Comparison of ENCODE assay signal across 19 cellular contexts in the genomic region with DNA sequence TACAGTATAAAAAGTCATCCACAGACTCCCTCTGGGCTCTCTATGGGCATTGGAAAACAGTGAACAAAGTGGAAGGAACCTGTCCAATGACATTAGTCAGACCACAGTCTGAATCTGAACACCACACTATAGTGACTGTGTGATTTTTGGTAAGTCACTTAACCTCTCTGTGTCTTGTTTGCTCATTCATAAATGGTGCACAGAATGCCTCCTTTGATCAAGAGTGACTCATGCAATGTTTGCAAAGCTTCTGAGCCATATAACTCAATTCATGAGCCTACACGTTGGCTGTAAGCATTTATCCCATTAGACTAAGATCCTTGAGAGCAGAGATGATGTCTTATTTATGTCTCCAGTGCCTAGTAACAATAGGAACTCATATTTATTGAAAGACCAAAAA. TPM values are rescaled to one million over a fixed set of nuclear protein-coding genes. Genes with fewer than 3 reads are reported as not detected.
A peak's percentile ranks its signal among the peaks of the same experiment; 100 is the strongest.
DNase-seq lines count a peak whose midpoint lies in the region; ATAC-seq, FAIRE-seq and TF ChIP-seq lines count a peak whose summit lies in the region.
"Had no signal": no experiment of that assay in that cellular context is flagged by ENCODE, and none has a peak within 500 bp of the region (broad histone marks: within the 10 kb centered on the region; RNA-seq: fewer than 3 reads in every experiment).

No MANE protein-coding gene starts in this region.

- H3K4me1 ChIP-seq in K562 (replicated peaks in 1 of 2; ENCODE audit: control insufficient read depth in 2 of 2, insufficient read depth in 2 of 2, low read length in 2 of 2) (no peaks in the 10 kb centered on the region), foreskin keratinocyte (no peaks in the 10 kb centered on the region)
- H3K4me1 ChIP-seq: BE2C, Caco-2, HAP-1 had no signal

- no peak for TF ChIP-seq RAD21 in K562 (CRISPR knock-in tag; conservative IDR thresholded peaks at IDR 0.05 in 1 of 2, IDR thresholded peaks at IDR 0.05 in 1 of 2)

- no TSS peak for BruUV-seq in K562 (replicated peaks; lab: Mats Ljungman, UMichigan)

- ATAC-seq in K562: no peak
- peak; percentile 50 for ATAC-seq in foreskin keratinocyte
- ATAC-seq in GM18498 (IDR thresholded peaks at IDR 0.05; ENCODE audit: unreplicated experiment): no peak

- TF ChIP-seq POLR2A in K562 (conservative IDR thresholded peaks at IDR 0.05): no peak

- H3K27me3 ChIP-seq in K562 (ENCODE audit: control insufficient read depth in 2 of 2, insufficient read depth in 2 of 2, low read length in 2 of 2) (peaks cover 5 to 6% of the 10 kb centered on the region in 2 experiments; a peak in 4 of 5 replicates), foreskin keratinocyte (peaks cover 8% of the 10 kb centered on the region)

- H3K9ac ChIP-seq in K562 (ENCODE audit: insufficient read depth in 1 of 2, low read depth in 2 of 2, low read length in 2 of 2): no peak overlapping the region
- H3K9ac ChIP-seq: GM23248 had no signal

- intact Hi-C loops in K562 (cut with micrococcal nuclease): no loop called here

- H3K36me3 ChIP-seq in K562 (ENCODE audit: control insufficient read depth, insufficient read depth, low read length): no peaks in the 10 kb centered on the region
- H3K36me3 ChIP-seq: BE2C, HAP-1 had no signal

- CTCF ChIA-PET in K562 (lab: Yijun Ruan, JAX; ENCODE audit: low intra/inter-chr PET ratio): no interaction called here

- in situ Hi-C loops in K562 (cut with MboI): no loop called here

- TF ChIP-seq CTCF in K562 (IDR thresholded peaks at IDR 0.05 in 2 of 3, conservative IDR thresholded peaks at IDR 0.05 in 1 of 3; ENCODE audit: insufficient read depth in 2 of 3, low read depth in 1 of 3, low read length in 3 of 3): no peak
- no peak for TF ChIP-seq CTCF in foreskin keratinocyte (conservative IDR thresholded peaks at IDR 0.05)

- no peaks in the 10 kb centered on the region for H3K9me3 ChIP-seq in K562 (replicated peaks; ENCODE audit: control insufficient read depth, insufficient read depth, low read depth, low read length)
- H3K9me3 ChIP-seq: BE2C, Caco-2, HAP-1 had no signal

- no peak overlapping the region for H3K4me2 ChIP-seq in K562 (ENCODE audit: insufficient read depth, low read length)

- no peaks in the 10 kb centered on the region for H3K79me2 ChIP-seq in K562 (ENCODE audit: control insufficient read depth, insufficient read depth, low read length)

- POLR2A ChIA-PET in K562 (lab: Yijun Ruan, JAX): no interaction called here

- H4K20me1 ChIP-seq in K562 (replicated peaks; ENCODE audit: control insufficient read depth, insufficient read depth, low read length): no peaks in the 10 kb centered on the region; the same call in 1 of the 2 replicates

- DNase-seq in DMS53 (lab: John Stamatoyannopoulos, UW) (peak; percentile 73), DMS53 treated with DMSO at 0.1 percent for 48 hours (lab: John Stamatoyannopoulos, UW; ENCODE audit: unreplicated experiment) (peak; percentile 46), K562 (ENCODE audit: extremely low read depth in 1 of 4, low spot score in 3 of 4) (no peak), foreskin keratinocyte (peak; percentile 16 to 19), frontal cortex (ENCODE audit: low spot score in 2 of 2) (no peak)
- DNase-seq: ACHN; BE2C; C1 segment of cervical spinal cord; Caco-2; CD4-positive, CD25-positive, alpha-beta regulatory T cell; CD8-positive, alpha-beta memory T cell; DMS79 treated with DMSO at 0.1 percent for 48 hours; GF-D8; GM23248 had no signal

- H3K27ac ChIP-seq in K562 (ENCODE audit: extremely low read depth, low read depth, low read length): no peak overlapping the region
- no peak overlapping the region for H3K27ac ChIP-seq in foreskin keratinocyte
- H3K27ac ChIP-seq: GM23248 had no signal

- no peak overlapping the region for H3K4me3 ChIP-seq in K562
- H3K4me3 ChIP-seq: GM23248, HAP-1 had no signal

- 0% methylated on average over 1 of the region's 1 CpG for WGBS in K562 (ENCODE audit: insufficient coverage, low coverage, missing lambda C conversion rate)

- no peaks in the 10 kb centered on the region for H3K9me1 ChIP-seq in K562 (ENCODE audit: control insufficient read depth, insufficient read depth, low read length)

- FAIRE-seq in K562 (lab: Jason Lieb, UNC): no peak
- no peak for FAIRE-seq in frontal cortex (lab: Jason Lieb, UNC)
- FAIRE-seq: A204.1, D721Med, GM19239 had no signal

- TF ChIP-seq EP300 in K562 (IDR thresholded peaks at IDR 0.05; ENCODE audit: low read length): no peak

- H2AFZ ChIP-seq in K562 (ENCODE audit: low read depth, low read length): no peak overlapping the region
- H2AFZ ChIP-seq: GM23248 had no signal

TF ChIP-seq in K562, 482 proteins besides CTCF, POLR2A, EP300 and RAD21:
- no peak for TF ChIP-seq YY1 (IDR thresholded peaks at IDR 0.05; ENCODE audit: borderline replicate concordance in 1 of 3, control insufficient read depth in 1 of 3, extremely low read depth in 1 of 3, insufficient read depth in 3 of 3, insufficient read length in 1 of 3, insufficient replicate concordance in 2 of 3, low read depth in 1 of 3, low read length in 2 of 3)
- peak; percentile 47 for TF ChIP-seq RBM25 (IDR thresholded peaks at IDR 0.05; ENCODE audit: low read depth, low read length, severe bottlenecking)

RNA-seq across cellular contexts. Expression of a gene that starts 46.7 kb away (rescaled TPM):
- 0.05 TPM in 1 of 2 replicates, not detected in the other for total RNA-seq in K562 (2011; cell fraction: chromatin; rRNA removed; ENCODE audit: low replicate concordance)
- not detected in 2 replicates for total RNA-seq in K562 (2011; cell fraction: nucleolus; rRNA removed)
- under 0.01 TPM in 1 of 2 replicates, not detected in the other for total RNA-seq in K562 (2011; cell fraction: nucleoplasm; rRNA removed)
- total RNA-seq in K562 (2014; rRNA removed) (0.05 and 0.12 TPM in 2 replicates), K562 (2014; rRNA removed; fragmentation: Illumina TruSeq; extraction: Trizol) (0.18 and 0.19 TPM in 2 replicates), K562 (2015; rRNA removed; fragmentation: Illumina TruSeq; extraction: Trizol) (0.23 and 0.25 TPM in 2 replicates), K562 (2021) (0.11 and 0.18 TPM in 2 replicates), foreskin keratinocyte (not detected in 2 replicates), frontal cortex (42.8 TPM)
- polyA plus RNA-seq in K562 (2011; rRNA removed) (0.01 TPM in 1 of 2 replicates, not detected in the other), K562 (2014; fragmentation: Illumina TruSeq; extraction: Trizol) (0.12 and 0.13 TPM in 2 replicates), K562 (2014; fragmentation: Nextera tagmentation; extraction: Ambion mirVana) (under 1 TPM; 0.11 to 0.15 TPM), K562 (2014; rRNA removed) (0.08 and 0.11 TPM in 2 replicates), foreskin keratinocyte (not detected in 2 replicates)
- polyA plus RNA-seq in K562 (2011; cell fraction: cytosol; rRNA removed): not detected in 2 replicates
- polyA plus RNA-seq in K562 (2011; cell fraction: nucleus; rRNA removed): not detected in 2 replicates
- 0.22 and 0.54 TPM in 2 replicates for polyA plus RNA-seq in K562 (2012)
- 0.07 TPM in 1 of 2 replicates, not detected in the other for polyA minus RNA-seq in K562 (2011; rRNA and poly(A)+ RNA removed)
- not detected in 2 replicates for polyA minus RNA-seq in K562 (2011; cell fraction: cytosol; rRNA and poly(A)+ RNA removed)
- not detected in 2 replicates for polyA minus RNA-seq in K562 (2011; cell fraction: nucleus; rRNA and poly(A)+ RNA removed)
- total RNA-seq: Caco-2; CD4-positive, CD25-positive, alpha-beta regulatory T cell; GM23248 had no signal
- polyA plus RNA-seq: CD8-positive, alpha-beta memory T cell; GM23248 had no signal

Comparison
In these comparisons a context has a peak if more than half of its experiments do, and no peak if none do; other contexts are left out.
1. DNase-seq: peak in DMS53 (single experiment), DMS53 treated with DMSO at 0.1 percent for 48 hours (single experiment) and foreskin keratinocyte (2 of 2); none in K562 (0 of 4) and frontal cortex (0 of 2).
2. RNA of a gene that starts 46.7 kb away (total RNA-seq): 42.8 TPM in frontal cortex (single experiment); under 0.01 to 0.25 TPM in K562 and not detected in foreskin keratinocyte; every median in the first group is over 10 times any median in the second.